25 cellular contexts compared by ENCODE assay signal in genomic region chr13:105732946-105733529, GRCh38.
"Had no signal": no experiment of that assay in that cellular context is flagged by ENCODE, and none has a peak within 500 bp of the region (broad histone marks: within the 10 kb centered on the region; RNA-seq: fewer than 3 reads in every experiment).

No MANE protein-coding gene starts in this region.

- H2AFZ ChIP-seq: parathyroid adenoma had no signal

- H3K27me3 ChIP-seq: right atrium auricular region, right lobe of liver, testis, thyroid gland, transverse colon, upper lobe of left lung, vagina had no signal

- H3K4me3 ChIP-seq: left ventricle myocardium inferior, lung, psoas muscle, right atrium auricular region, right lobe of liver, smooth muscle cell, testis, thyroid gland, transverse colon, upper lobe of left lung, vagina had no signal

- H3K36me3 ChIP-seq: left ventricle myocardium inferior, right atrium auricular region, right lobe of liver, thyroid gland, transverse colon, upper lobe of left lung, vagina had no signal

- H3K27ac ChIP-seq: left ventricle myocardium inferior, parathyroid adenoma, psoas muscle, right atrium auricular region, right lobe of liver, testis, thyroid gland, transverse colon, upper lobe of left lung, vagina had no signal

- H3K4me1 ChIP-seq: left ventricle myocardium inferior, parathyroid adenoma, psoas muscle, right atrium auricular region, right lobe of liver, testis, thyroid gland, transverse colon, upper lobe of left lung, vagina had no signal

- H3K79me2 ChIP-seq: parathyroid adenoma had no signal

- DNase-seq: hypothalamus; immature natural killer cell; islet precursor cell; left ventricle myocardium inferior; mesendoderm; midbrain; naive thymus-derived CD8-positive, alpha-beta T cell; psoas muscle; right lobe of liver; stimulated activated CD4-positive, alpha-beta T cell treated with anti-CD3 and anti-CD28 coated beads, Interleukin-1b, Interleukin-23, amount 100 ng/mL, for 48 hours; stimulated activated CD4-positive, alpha-beta T cell treated with anti-CD3 and anti-CD28 coated beads, Interleukin-2, amount 100 ng/mL, for 48 hours; stimulated activated CD4-positive, alpha-beta T cell treated with anti-CD3 and anti-CD28 coated beads, Interleukin-4, amount 100 ng/mL, for 4 hours; stimulated activated CD8-positive, alpha-beta memory T cell treated with anti-CD3 and anti-CD28 coated beads, Interleukin-4, amount 100 ng/mL, for 48 hours; stimulated activated naive CD4-positive, alpha-beta T cell treated with Interleukin-2 at 50 U/mL for 16 hours; stimulated activated naive CD8-positive, alpha-beta T cell treated with anti-CD3 and anti-CD28 coated beads, Interleukin-15, amount 100 ng/mL, for 72 hours; substantia nigra; testis; thyroid gland; transverse colon; upper lobe of left lung had no signal
